ENCODE assay signal across 20 cellular contexts in genomic region chr3:32380097-32380496, GRCh38.
"Had no signal": no experiment of that assay in that cellular context is flagged by ENCODE, and none has a peak within 500 bp of the region (broad histone marks: within the 10 kb centered on the region; RNA-seq: fewer than 3 reads in every experiment).

No MANE protein-coding gene starts in this region.

- H3K27me3 ChIP-seq: pancreas, suprapubic skin, thyroid gland, upper lobe of left lung, uterus had no signal

- H3K4me3 ChIP-seq: heart left ventricle, pancreas, smooth muscle cell, suprapubic skin, thyroid gland, upper lobe of left lung, uterus had no signal

- H3K9me3 ChIP-seq: heart left ventricle, pancreas, suprapubic skin, thyroid gland, upper lobe of left lung, uterus had no signal

- DNase-seq: dermis blood vessel endothelial cell; effector CD8-positive, alpha-beta T cell; heart left ventricle; hypothalamus; kidney glomerular epithelial cell; naive thymus-derived CD4-positive, alpha-beta T cell; nephron progenitor cell; occipital lobe; pancreas; right cardiac atrium; stimulated activated CD4-positive, alpha-beta T cell treated with anti-CD3 and anti-CD28 coated beads, Interleukin-2, amount 100 ng/mL, for 48 hours; stimulated activated CD8-positive, alpha-beta memory T cell treated with anti-CD3 and anti-CD28 coated beads, Interleukin-4, amount 100 ng/mL, for 48 hours; stimulated activated naive CD8-positive, alpha-beta T cell treated with anti-CD3 and anti-CD28 coated beads, Interleukin-15, Interleukin-2, amounts not matched to agents 100 U/mL and 50 U/mL, for 24 hours; thyroid gland; upper lobe of left lung; uterus had no signal

- H3K4me1 Mint-ChIP-seq: stimulated activated effector memory CD8-positive, alpha-beta T cell treated with anti-CD3 and anti-CD28 coated beads, Interleukin-12 subunit alpha, Interleukin-12 subunit beta, amount 100 ng/mL, for 72 hours had no signal

- H3K27ac Mint-ChIP-seq: nephron progenitor cell; progenitor cell of endocrine pancreas; stimulated activated effector memory CD8-positive, alpha-beta T cell treated with anti-CD3 and anti-CD28 coated beads, Interleukin-12 subunit alpha, Interleukin-12 subunit beta, amount 100 ng/mL, for 72 hours had no signal

- H3K36me3 Mint-ChIP-seq: stimulated activated effector memory CD8-positive, alpha-beta T cell treated with anti-CD3 and anti-CD28 coated beads, Interleukin-12 subunit alpha, Interleukin-12 subunit beta, amount 100 ng/mL, for 72 hours had no signal

- H3K27ac ChIP-seq: heart left ventricle, pancreas, suprapubic skin, thyroid gland, upper lobe of left lung, uterus had no signal

- H3K36me3 ChIP-seq: heart left ventricle, pancreas, suprapubic skin, thyroid gland, upper lobe of left lung, uterus had no signal

- H3K4me2 ChIP-seq: smooth muscle cell had no signal

- H3K4me1 ChIP-seq: pancreas, suprapubic skin, uterus had no signal

- H3K4me3 Mint-ChIP-seq: naive thymus-derived CD4-positive, alpha-beta T cell; nephron progenitor cell; stimulated activated effector memory CD8-positive, alpha-beta T cell treated with anti-CD3 and anti-CD28 coated beads, Interleukin-12 subunit alpha, Interleukin-12 subunit beta, amount 100 ng/mL, for 72 hours had no signal

- H3K9me3 Mint-ChIP-seq: nephron progenitor cell; stimulated activated effector memory CD8-positive, alpha-beta T cell treated with anti-CD3 and anti-CD28 coated beads, Interleukin-12 subunit alpha, Interleukin-12 subunit beta, amount 100 ng/mL, for 72 hours had no signal
